ENCODE assay signal across 9 cellular contexts in the genomic region with DNA sequence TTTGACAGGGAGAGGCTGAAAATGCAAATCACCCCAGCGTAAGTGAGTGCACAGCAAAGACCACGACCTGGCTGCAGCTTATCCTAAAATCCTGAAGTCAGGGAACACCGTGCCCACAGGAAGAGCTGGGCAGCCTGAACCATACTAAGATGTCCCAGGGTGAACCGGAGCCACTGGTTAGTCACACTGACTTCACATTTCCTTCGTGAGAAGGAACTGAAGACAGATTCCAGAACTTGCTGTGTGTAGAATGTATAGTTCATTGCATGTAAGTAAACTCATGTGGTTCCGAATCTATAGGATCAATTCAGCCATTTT.
DNase-seq lines count a peak whose midpoint lies in the region; ATAC-seq and TF ChIP-seq lines count a peak whose summit lies in the region.
"Had no signal": no experiment of that assay in that cellular context is flagged by ENCODE, and none has a peak within 500 bp of the region (broad histone marks: within the 10 kb centered on the region; RNA-seq: fewer than 3 reads in every experiment).

No MANE protein-coding gene starts in this region.

- peak; percentile 4 for ATAC-seq in activated T-helper 17 cell treated with anti-CD3 and anti-CD28 coated beads, Interleukin-2, amount 50 U/mL, for 72 hours (replicated peaks)
- ATAC-seq in activated CD4-positive, alpha-beta T cell treated with anti-CD3 and anti-CD28 coated beads for 36 hours: no peak

- H3K36me3 ChIP-seq in left ventricle myocardium inferior (no peaks in the 10 kb centered on the region), vagina (no peaks in the 10 kb centered on the region)
- no peaks in the 10 kb centered on the region for H3K36me3 ChIP-seq in CD4-positive, alpha-beta memory T cell (ENCODE audit: insufficient read depth, low read length)
- H3K36me3 ChIP-seq: cardiac muscle cell had no signal

- H3K27me3 ChIP-seq in left ventricle myocardium inferior (ENCODE audit: low read depth) (no peaks in the 10 kb centered on the region), vagina (no peaks in the 10 kb centered on the region)
- no peaks in the 10 kb centered on the region for H3K27me3 ChIP-seq in CD4-positive, alpha-beta memory T cell (ENCODE audit: insufficient read depth, low read length)
- H3K27me3 ChIP-seq: cardiac muscle cell had no signal

- H3K27ac Mint-ChIP-seq in activated naive CD4-positive, alpha-beta T cell treated with anti-CD3 and anti-CD28 coated beads, Interleukin-2, amount 50 U/mL, for 24 hours: no peak overlapping the region
- no peak overlapping the region for H3K27ac Mint-ChIP-seq in activated naive CD4-positive, alpha-beta T cell treated with anti-CD3 and anti-CD28 coated beads, Interleukin-2, amount 10 ng/mL, durations not matched to agents 7 days and 5 days
- H3K27ac Mint-ChIP-seq in activated T-helper 17 cell treated with anti-CD3 and anti-CD28 coated beads, Interleukin-2, amount 50 U/mL, for 72 hours: peak overlapping the region; percentile 44
- H3K27ac Mint-ChIP-seq in CD4-positive, alpha-beta memory T cell: no peak overlapping the region
- H3K27ac Mint-ChIP-seq in activated CD4-positive, alpha-beta T cell treated with anti-CD3 and anti-CD28 coated beads for 36 hours: no peak overlapping the region

- no peaks in the 10 kb centered on the region for H3K9me3 Mint-ChIP-seq in activated naive CD4-positive, alpha-beta T cell treated with anti-CD3 and anti-CD28 coated beads, Interleukin-2, amount 50 U/mL, for 24 hours
- no peaks in the 10 kb centered on the region for H3K9me3 Mint-ChIP-seq in activated naive CD4-positive, alpha-beta T cell treated with anti-CD3 and anti-CD28 coated beads, Interleukin-2, amount 10 ng/mL, durations not matched to agents 7 days and 5 days
- no peaks in the 10 kb centered on the region for H3K9me3 Mint-ChIP-seq in activated T-helper 17 cell treated with anti-CD3 and anti-CD28 coated beads, Interleukin-2, amount 50 U/mL, for 72 hours
- H3K9me3 Mint-ChIP-seq in CD4-positive, alpha-beta memory T cell: no peaks in the 10 kb centered on the region
- no peaks in the 10 kb centered on the region for H3K9me3 Mint-ChIP-seq in activated CD4-positive, alpha-beta T cell treated with anti-CD3 and anti-CD28 coated beads for 36 hours (ENCODE audit: low read depth)

- peaks cover 14% of the 10 kb centered on the region for H3K4me1 Mint-ChIP-seq in activated naive CD4-positive, alpha-beta T cell treated with anti-CD3 and anti-CD28 coated beads, Interleukin-2, amount 50 U/mL, for 24 hours
- H3K4me1 Mint-ChIP-seq in activated naive CD4-positive, alpha-beta T cell treated with anti-CD3 and anti-CD28 coated beads, Interleukin-2, amount 10 ng/mL, durations not matched to agents 7 days and 5 days: peaks cover 14% of the 10 kb centered on the region
- no peaks in the 10 kb centered on the region for H3K4me1 Mint-ChIP-seq in activated T-helper 17 cell treated with anti-CD3 and anti-CD28 coated beads, Interleukin-2, amount 50 U/mL, for 72 hours
- H3K4me1 Mint-ChIP-seq in CD4-positive, alpha-beta memory T cell: peaks cover 0 to 16% (median 2%) of the 10 kb centered on the region in 4 donors
- peaks cover 14% of the 10 kb centered on the region for H3K4me1 Mint-ChIP-seq in activated CD4-positive, alpha-beta T cell treated with anti-CD3 and anti-CD28 coated beads for 36 hours

- TF ChIP-seq CTCF in left ventricle myocardium inferior (IDR thresholded peaks at IDR 0.05; ENCODE audit: borderline replicate concordance): no peak
- TF ChIP-seq CTCF in vagina (IDR thresholded peaks at IDR 0.05): no peak

- no peak for TF ChIP-seq POLR2A in vagina (IDR thresholded peaks at IDR 0.05)

- peaks cover 4% of the 10 kb centered on the region for H3K27me3 Mint-ChIP-seq in activated naive CD4-positive, alpha-beta T cell treated with anti-CD3 and anti-CD28 coated beads, Interleukin-2, amount 50 U/mL, for 24 hours
- peaks cover 9% of the 10 kb centered on the region for H3K27me3 Mint-ChIP-seq in activated naive CD4-positive, alpha-beta T cell treated with anti-CD3 and anti-CD28 coated beads, Interleukin-2, amount 10 ng/mL, durations not matched to agents 7 days and 5 days
- H3K27me3 Mint-ChIP-seq in activated T-helper 17 cell treated with anti-CD3 and anti-CD28 coated beads, Interleukin-2, amount 50 U/mL, for 72 hours: no peaks in the 10 kb centered on the region
- H3K27me3 Mint-ChIP-seq in CD4-positive, alpha-beta memory T cell: no peaks in the 10 kb centered on the region
- no peaks in the 10 kb centered on the region for H3K27me3 Mint-ChIP-seq in activated CD4-positive, alpha-beta T cell treated with anti-CD3 and anti-CD28 coated beads for 36 hours

- intact Hi-C loops in left ventricle myocardium inferior (cut with micrococcal nuclease): no loop called here
- intact Hi-C loops in vagina (cut with DNase I): no loop called here
- intact Hi-C loops in CD4-positive, alpha-beta memory T cell (cut with micrococcal nuclease): no loop called here
- intact Hi-C loops in activated CD4-positive, alpha-beta T cell treated with anti-CD3 and anti-CD28 coated beads for 36 hours (cut with DNase I, micrococcal nuclease): loop anchor here in 1 of 2 experiments (1.0 to 2.0 kb wide), 3 partner anchors 119 to 457 kb away; a partner anchor contains a TSS

- CTCF ChIA-PET in activated naive CD4-positive, alpha-beta T cell treated with anti-CD3 and anti-CD28 coated beads, Interleukin-2, amount 10 ng/mL, durations not matched to agents 7 days and 5 days (lab: Charles Lee): interaction anchor here (1.2 kb wide), 1 partner anchor 26 kb away, joined by 3 read pairs; no protein-coding TSS in a partner anchor
- CTCF ChIA-PET in CD4-positive, alpha-beta memory T cell (lab: Charles Lee; ENCODE audit: partially characterized antibody): no interaction called here
- CTCF ChIA-PET in activated CD4-positive, alpha-beta T cell treated with anti-CD3 and anti-CD28 coated beads for 36 hours (lab: Charles Lee): interaction anchor here (0.7 kb wide), 1 partner anchor 425 kb away, joined by 3 read pairs; no protein-coding TSS in a partner anchor

- H3K36me3 Mint-ChIP-seq in activated naive CD4-positive, alpha-beta T cell treated with anti-CD3 and anti-CD28 coated beads, Interleukin-2, amount 50 U/mL, for 24 hours: no peaks in the 10 kb centered on the region
- no peaks in the 10 kb centered on the region for H3K36me3 Mint-ChIP-seq in activated naive CD4-positive, alpha-beta T cell treated with anti-CD3 and anti-CD28 coated beads, Interleukin-2, amount 10 ng/mL, durations not matched to agents 7 days and 5 days
- no peaks in the 10 kb centered on the region for H3K36me3 Mint-ChIP-seq in activated T-helper 17 cell treated with anti-CD3 and anti-CD28 coated beads, Interleukin-2, amount 50 U/mL, for 72 hours (ENCODE audit: low read depth)
- no peaks in the 10 kb centered on the region for H3K36me3 Mint-ChIP-seq in CD4-positive, alpha-beta memory T cell
- H3K36me3 Mint-ChIP-seq in activated CD4-positive, alpha-beta T cell treated with anti-CD3 and anti-CD28 coated beads for 36 hours (ENCODE audit: low read depth): no peaks in the 10 kb centered on the region

- POLR2A ChIA-PET in CD4-positive, alpha-beta memory T cell (lab: Charles Lee; ENCODE audit: partially characterized antibody): no interaction called here
- POLR2A ChIA-PET in activated CD4-positive, alpha-beta T cell treated with anti-CD3 and anti-CD28 coated beads for 36 hours (lab: Charles Lee): no interaction called here

- H3K4me3 Mint-ChIP-seq in activated naive CD4-positive, alpha-beta T cell treated with anti-CD3 and anti-CD28 coated beads, Interleukin-2, amount 50 U/mL, for 24 hours: peak overlapping the region; percentile 66
- no peak overlapping the region for H3K4me3 Mint-ChIP-seq in activated naive CD4-positive, alpha-beta T cell treated with anti-CD3 and anti-CD28 coated beads, Interleukin-2, amount 10 ng/mL, durations not matched to agents 7 days and 5 days
- peak overlapping the region; percentile 76 for H3K4me3 Mint-ChIP-seq in activated T-helper 17 cell treated with anti-CD3 and anti-CD28 coated beads, Interleukin-2, amount 50 U/mL, for 72 hours
- peak overlapping the region in 1 of 8 donors; percentile 75 for H3K4me3 Mint-ChIP-seq in CD4-positive, alpha-beta memory T cell
- H3K4me3 Mint-ChIP-seq in activated CD4-positive, alpha-beta T cell treated with anti-CD3 and anti-CD28 coated beads for 36 hours: no peak overlapping the region

- DNase-seq in activated naive CD4-positive, alpha-beta T cell treated with anti-CD3 and anti-CD28 coated beads, Interleukin-2, amount 10 ng/mL, durations not matched to agents 7 days and 5 days: no peak
- no peak for DNase-seq in left ventricle myocardium inferior
- DNase-seq in vagina (ENCODE audit: extremely low spot score in 2 of 2): no peak
- no peak for DNase-seq in CD4-positive, alpha-beta memory T cell
- no peak for DNase-seq in activated CD4-positive, alpha-beta T cell treated with anti-CD3 and anti-CD28 coated beads for 36 hours
- DNase-seq in iPS-NIHi11 (ENCODE audit: low spot score): no peak

- H3K4me3 ChIP-seq in left ventricle myocardium inferior: peak overlapping the region; percentile 56
- H3K4me3 ChIP-seq in vagina: peak overlapping the region in 1 of 2 donors; percentile 33
- H3K4me3 ChIP-seq in CD4-positive, alpha-beta memory T cell (ENCODE audit: low read length in 2 of 2): no peak overlapping the region
- H3K4me3 ChIP-seq: cardiac muscle cell had no signal

- H3K9me3 ChIP-seq in left ventricle myocardium inferior (replicated peaks): peaks cover 8% of the 10 kb centered on the region
- H3K9me3 ChIP-seq in vagina: no peaks in the 10 kb centered on the region
- H3K9me3 ChIP-seq in CD4-positive, alpha-beta memory T cell (ENCODE audit: control insufficient read depth in 1 of 2, low read length in 2 of 2): no peaks in the 10 kb centered on the region

- H3K4me1 ChIP-seq in left ventricle myocardium inferior (peaks cover 19% of the 10 kb centered on the region), vagina (peaks cover 21% of the 10 kb centered on the region)
- peaks cover 12% of the 10 kb centered on the region for H3K4me1 ChIP-seq in CD4-positive, alpha-beta memory T cell (ENCODE audit: insufficient read depth, low read length)

- H3K27ac ChIP-seq in left ventricle myocardium inferior (replicated peaks): peak overlapping the region; percentile 79
- H3K27ac ChIP-seq in vagina: peak overlapping the region; percentile 87
- H3K27ac ChIP-seq in CD4-positive, alpha-beta memory T cell (ENCODE audit: low read depth, low read length): no peak overlapping the region
- H3K27ac ChIP-seq: cardiac muscle cell had no signal

Comparison
In these comparisons a context has a peak if more than half of its experiments do, and no peak if none do; other contexts are left out.
1. H3K4me3 Mint-ChIP-seq: peak in activated naive CD4-positive, alpha-beta T cell treated with anti-CD3 and anti-CD28 coated beads, Interleukin-2, amount 50 U/mL, for 24 hours (single experiment) and activated T-helper 17 cell treated with anti-CD3 and anti-CD28 coated beads, Interleukin-2, amount 50 U/mL, for 72 hours (single experiment); none in activated naive CD4-positive, alpha-beta T cell treated with anti-CD3 and anti-CD28 coated beads, Interleukin-2, amount 10 ng/mL, durations not matched to agents 7 days and 5 days (single experiment) and activated CD4-positive, alpha-beta T cell treated with anti-CD3 and anti-CD28 coated beads for 36 hours (single experiment).